8 cellular contexts compared by ENCODE assay signal in genomic region chr3:188154758-188155574, GRCh38. TPM values are rescaled to one million over a fixed set of nuclear protein-coding genes. Genes with fewer than 3 reads are reported as not detected.
DNase-seq lines count a peak whose midpoint lies in the region; ATAC-seq and TF ChIP-seq lines count a peak whose summit lies in the region.

No MANE protein-coding gene starts in this region.

- H3K27me3 ChIP-seq in right atrium auricular region (no peaks in the 10 kb centered on the region), mesenchymal stem cell (ENCODE audit: control insufficient read depth in 1 of 2, insufficient read depth in 1 of 2, low read length in 2 of 2) (no peaks in the 10 kb centered on the region), vagina (no peaks in the 10 kb centered on the region)

- peak overlapping the region; percentile 5 for H2BK15ac ChIP-seq in mesenchymal stem cell (ENCODE audit: low read depth, poor library complexity, severe bottlenecking)

- H3K27ac ChIP-seq in right atrium auricular region (peak overlapping the region; percentile 97 to 98), mesenchymal stem cell (ENCODE audit: low read length, poor library complexity, severe bottlenecking) (peak overlapping the region; percentile 56), vagina (peak overlapping the region; percentile 88)

- peak overlapping the region; percentile 90 for H2AK5ac ChIP-seq in mesenchymal stem cell (ENCODE audit: low read length, severe bottlenecking)

- H3K4ac ChIP-seq in mesenchymal stem cell (ENCODE audit: low read depth in 1 of 2, low read length in 2 of 2), result peak overlapping the region; percentile 77 to 90

- no TSS peak for BruUV-seq in MCF 10A (replicated peaks; lab: Mats Ljungman, UMichigan)

- H3K27ac Mint-ChIP-seq in MCF 10A (ENCODE audit: low read depth, unreplicated experiment), result peak overlapping the region; percentile 96

- peak overlapping the region; percentile 100 for H2BK120ac ChIP-seq in mesenchymal stem cell (ENCODE audit: low read depth, low read length)

- H3K36me3 Mint-ChIP-seq in MCF 10A (ENCODE audit: insufficient read depth, unreplicated experiment), result peaks cover 19% of the 10 kb centered on the region

- H3K4me3 ChIP-seq in right atrium auricular region (peak overlapping the region; percentile 79 to 83), mesenchymal stem cell (ENCODE audit: insufficient read depth in 1 of 2, low read depth in 1 of 2, low read length in 2 of 2) (peak overlapping the region; percentile 62 to 94), vagina (peak overlapping the region; percentile 72 to 96)

- H3K9me3 ChIP-seq in right atrium auricular region (no peaks in the 10 kb centered on the region), mesenchymal stem cell (ENCODE audit: control insufficient read depth, low read length) (no peaks in the 10 kb centered on the region), vagina (no peaks in the 10 kb centered on the region)

- no peaks in the 10 kb centered on the region for H3K9me3 Mint-ChIP-seq in MCF 10A (ENCODE audit: unreplicated experiment)

- no peak overlapping the region for H3K23ac ChIP-seq in mesenchymal stem cell (ENCODE audit: low read length in 2 of 2)

- no peak overlapping the region for H2AFZ ChIP-seq in mesenchymal stem cell (ENCODE audit: low read depth, low read length)

- intact Hi-C loops in Right ventricle myocardium superior (cut with DNase I) (loop anchor here (5.0 to 10.0 kb wide), 4 partner anchors 100 to 790 kb away; no protein-coding TSS in a partner anchor), MCF 10A (cut with micrococcal nuclease) (loop anchor here (5.0 to 10.0 kb wide), 5 partner anchors 32 to 797 kb away; no protein-coding TSS in a partner anchor), vagina (cut with DNase I) (loop anchor here (5.0 kb wide), 1 partner anchor 413 kb away; no protein-coding TSS in a partner anchor)

- no peaks in the 10 kb centered on the region for H3K27me3 Mint-ChIP-seq in MCF 10A (ENCODE audit: insufficient read depth, unreplicated experiment)

- H4K91ac ChIP-seq in mesenchymal stem cell (ENCODE audit: low read length), result peak overlapping the region; percentile 94

- H3K4me3 Mint-ChIP-seq in MCF 10A (ENCODE audit: unreplicated experiment), result peak overlapping the region; percentile 90

- TF ChIP-seq CTCF in right atrium auricular region (IDR thresholded peaks at IDR 0.05) (no peak), MCF 10A (IDR thresholded peaks at IDR 0.05; ENCODE audit: unreplicated experiment) (no peak), vagina (IDR thresholded peaks at IDR 0.05) (no peak)

- no peaks in the 10 kb centered on the region for H3K79me1 ChIP-seq in mesenchymal stem cell (replicated peaks; ENCODE audit: low read length, poor library complexity, severe bottlenecking)

- TF ChIP-seq POLR2A in vagina (IDR thresholded peaks at IDR 0.05), result no peak

- H3K36me3 ChIP-seq in right atrium auricular region (no peaks in the 10 kb centered on the region), mesenchymal stem cell (ENCODE audit: control insufficient read depth in 1 of 2, insufficient read depth in 2 of 2, low read depth in 1 of 2, low read length in 2 of 2) (peaks cover 1 to 4% of the 10 kb centered on the region in 2 experiments), vagina (no peaks in the 10 kb centered on the region)

- peak overlapping the region; percentile 97 for H3K9ac ChIP-seq in mesenchymal stem cell (ENCODE audit: low read length)

- H4K8ac ChIP-seq in mesenchymal stem cell (ENCODE audit: low read length), result peak overlapping the region; percentile 87

- CTCF ChIA-PET in MCF 10A (lab: Yijun Ruan, JAX), result interaction anchor here (0.6 to 1.2 kb wide), 8 partner anchors 68 to 1106 kb away, joined by 3 to 4 read pairs (median 3); no protein-coding TSS in a partner anchor

- peak overlapping the region; percentile 28 to 34 for H2BK12ac ChIP-seq in mesenchymal stem cell (ENCODE audit: low read length in 2 of 2)

- 34% methylated on average over 9 of the region's 9 CpGs for WGBS in mesenchymal stem cell

- H2BK5ac ChIP-seq in mesenchymal stem cell (ENCODE audit: low read depth, low read length, poor library complexity, severe bottlenecking), result peak overlapping the region; percentile 1

- DNase-seq in right atrium auricular region (ENCODE audit: low spot score), result no peak
- no peak for DNase-seq in Right ventricle myocardium superior
- DNase-seq in MCF 10A (ENCODE audit: unreplicated experiment), result no peak
- DNase-seq in mesenchymal stem cell, result peak; percentile 46
- DNase-seq in vagina (ENCODE audit: extremely low spot score in 2 of 2), result no peak
- no peak for DNase-seq in NK-92 (lab: John Stamatoyannopoulos, UW; ENCODE audit: unreplicated experiment)

- peaks cover 42% of the 10 kb centered on the region for H3K4me1 Mint-ChIP-seq in MCF 10A (ENCODE audit: insufficient read depth, unreplicated experiment)

- H3K4me2 ChIP-seq in mesenchymal stem cell (ENCODE audit: low read length, poor library complexity, severe bottlenecking), result peak overlapping the region; percentile 72

- H3K4me1 ChIP-seq in right atrium auricular region (peaks cover 0 to 68% of the 10 kb centered on the region in 2 donors), mesenchymal stem cell (ENCODE audit: control insufficient read depth, insufficient read depth, low read depth, low read length) (peaks cover 10% of the 10 kb centered on the region), vagina (peaks cover 49% of the 10 kb centered on the region)

- H3K18ac ChIP-seq in mesenchymal stem cell (ENCODE audit: low read depth in 1 of 2, low read length in 2 of 2), result peak overlapping the region; percentile 90 to 99

- H3K14ac ChIP-seq in mesenchymal stem cell (ENCODE audit: low read length in 2 of 2), result peak overlapping the region; percentile 4 to 26

- POLR2A ChIA-PET in MCF 10A (lab: Yijun Ruan, JAX), result interaction anchor here (0.6 to 3.9 kb wide), 15 partner anchors 9 to 745 kb away, joined by 3 to 64 read pairs (median 4); partner anchors contain the start of gene BCL6

- ATAC-seq in Right ventricle myocardium superior (ENCODE audit: poor library complexity), result no peak
- ATAC-seq in GM21381 (IDR thresholded peaks at IDR 0.05; ENCODE audit: unreplicated experiment), result no peak
- no peak for ATAC-seq in HG02759 (IDR thresholded peaks at IDR 0.05; ENCODE audit: unreplicated experiment)

RNA-seq across cellular contexts. Expression of gene LPP, which starts 1.0 kb away (rescaled TPM):
- 100 to 1,000 TPM; 117 to 186 TPM for total RNA-seq in right atrium auricular region
- total RNA-seq in Right ventricle myocardium superior, result 92.9 TPM
- total RNA-seq in MCF 10A (2022), result 107 and 117 TPM in 2 replicates
- 37.8 TPM for polyA plus RNA-seq in mesenchymal stem cell (2013, experiment 1 of 2)
- 34.1 TPM for polyA plus RNA-seq in mesenchymal stem cell (2013, experiment 2 of 2)
- 248 TPM for total RNA-seq in vagina
